In the genomic region with DNA sequence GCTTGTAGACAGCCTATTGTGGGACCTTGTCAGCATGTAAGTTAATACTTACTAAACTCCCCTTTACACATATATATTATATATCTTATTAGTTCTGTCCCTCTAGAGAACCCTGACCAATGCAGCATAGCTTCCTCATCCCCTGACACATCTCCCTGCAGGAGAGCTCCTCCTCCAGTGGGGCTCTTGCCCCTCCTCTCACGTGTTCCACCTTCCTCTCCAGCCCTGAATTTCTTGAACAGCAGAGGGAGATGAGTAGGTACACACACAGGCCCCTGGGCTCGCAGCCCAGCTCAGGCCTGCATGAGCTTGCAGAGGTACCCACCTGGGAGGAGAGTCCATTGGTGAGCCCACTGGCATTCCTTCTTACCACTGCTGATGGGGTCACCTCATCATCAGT, we compare ENCODE assay signal across 1 cellular context.
TF ChIP-seq lines count a peak whose summit lies in the region.

No MANE protein-coding gene starts in this region.

TF ChIP-seq in GM23338, 12 proteins besides CTCF, POLR2A, EP300 and RAD21 (continued from another document):
- TF ChIP-seq, protein P1, sequence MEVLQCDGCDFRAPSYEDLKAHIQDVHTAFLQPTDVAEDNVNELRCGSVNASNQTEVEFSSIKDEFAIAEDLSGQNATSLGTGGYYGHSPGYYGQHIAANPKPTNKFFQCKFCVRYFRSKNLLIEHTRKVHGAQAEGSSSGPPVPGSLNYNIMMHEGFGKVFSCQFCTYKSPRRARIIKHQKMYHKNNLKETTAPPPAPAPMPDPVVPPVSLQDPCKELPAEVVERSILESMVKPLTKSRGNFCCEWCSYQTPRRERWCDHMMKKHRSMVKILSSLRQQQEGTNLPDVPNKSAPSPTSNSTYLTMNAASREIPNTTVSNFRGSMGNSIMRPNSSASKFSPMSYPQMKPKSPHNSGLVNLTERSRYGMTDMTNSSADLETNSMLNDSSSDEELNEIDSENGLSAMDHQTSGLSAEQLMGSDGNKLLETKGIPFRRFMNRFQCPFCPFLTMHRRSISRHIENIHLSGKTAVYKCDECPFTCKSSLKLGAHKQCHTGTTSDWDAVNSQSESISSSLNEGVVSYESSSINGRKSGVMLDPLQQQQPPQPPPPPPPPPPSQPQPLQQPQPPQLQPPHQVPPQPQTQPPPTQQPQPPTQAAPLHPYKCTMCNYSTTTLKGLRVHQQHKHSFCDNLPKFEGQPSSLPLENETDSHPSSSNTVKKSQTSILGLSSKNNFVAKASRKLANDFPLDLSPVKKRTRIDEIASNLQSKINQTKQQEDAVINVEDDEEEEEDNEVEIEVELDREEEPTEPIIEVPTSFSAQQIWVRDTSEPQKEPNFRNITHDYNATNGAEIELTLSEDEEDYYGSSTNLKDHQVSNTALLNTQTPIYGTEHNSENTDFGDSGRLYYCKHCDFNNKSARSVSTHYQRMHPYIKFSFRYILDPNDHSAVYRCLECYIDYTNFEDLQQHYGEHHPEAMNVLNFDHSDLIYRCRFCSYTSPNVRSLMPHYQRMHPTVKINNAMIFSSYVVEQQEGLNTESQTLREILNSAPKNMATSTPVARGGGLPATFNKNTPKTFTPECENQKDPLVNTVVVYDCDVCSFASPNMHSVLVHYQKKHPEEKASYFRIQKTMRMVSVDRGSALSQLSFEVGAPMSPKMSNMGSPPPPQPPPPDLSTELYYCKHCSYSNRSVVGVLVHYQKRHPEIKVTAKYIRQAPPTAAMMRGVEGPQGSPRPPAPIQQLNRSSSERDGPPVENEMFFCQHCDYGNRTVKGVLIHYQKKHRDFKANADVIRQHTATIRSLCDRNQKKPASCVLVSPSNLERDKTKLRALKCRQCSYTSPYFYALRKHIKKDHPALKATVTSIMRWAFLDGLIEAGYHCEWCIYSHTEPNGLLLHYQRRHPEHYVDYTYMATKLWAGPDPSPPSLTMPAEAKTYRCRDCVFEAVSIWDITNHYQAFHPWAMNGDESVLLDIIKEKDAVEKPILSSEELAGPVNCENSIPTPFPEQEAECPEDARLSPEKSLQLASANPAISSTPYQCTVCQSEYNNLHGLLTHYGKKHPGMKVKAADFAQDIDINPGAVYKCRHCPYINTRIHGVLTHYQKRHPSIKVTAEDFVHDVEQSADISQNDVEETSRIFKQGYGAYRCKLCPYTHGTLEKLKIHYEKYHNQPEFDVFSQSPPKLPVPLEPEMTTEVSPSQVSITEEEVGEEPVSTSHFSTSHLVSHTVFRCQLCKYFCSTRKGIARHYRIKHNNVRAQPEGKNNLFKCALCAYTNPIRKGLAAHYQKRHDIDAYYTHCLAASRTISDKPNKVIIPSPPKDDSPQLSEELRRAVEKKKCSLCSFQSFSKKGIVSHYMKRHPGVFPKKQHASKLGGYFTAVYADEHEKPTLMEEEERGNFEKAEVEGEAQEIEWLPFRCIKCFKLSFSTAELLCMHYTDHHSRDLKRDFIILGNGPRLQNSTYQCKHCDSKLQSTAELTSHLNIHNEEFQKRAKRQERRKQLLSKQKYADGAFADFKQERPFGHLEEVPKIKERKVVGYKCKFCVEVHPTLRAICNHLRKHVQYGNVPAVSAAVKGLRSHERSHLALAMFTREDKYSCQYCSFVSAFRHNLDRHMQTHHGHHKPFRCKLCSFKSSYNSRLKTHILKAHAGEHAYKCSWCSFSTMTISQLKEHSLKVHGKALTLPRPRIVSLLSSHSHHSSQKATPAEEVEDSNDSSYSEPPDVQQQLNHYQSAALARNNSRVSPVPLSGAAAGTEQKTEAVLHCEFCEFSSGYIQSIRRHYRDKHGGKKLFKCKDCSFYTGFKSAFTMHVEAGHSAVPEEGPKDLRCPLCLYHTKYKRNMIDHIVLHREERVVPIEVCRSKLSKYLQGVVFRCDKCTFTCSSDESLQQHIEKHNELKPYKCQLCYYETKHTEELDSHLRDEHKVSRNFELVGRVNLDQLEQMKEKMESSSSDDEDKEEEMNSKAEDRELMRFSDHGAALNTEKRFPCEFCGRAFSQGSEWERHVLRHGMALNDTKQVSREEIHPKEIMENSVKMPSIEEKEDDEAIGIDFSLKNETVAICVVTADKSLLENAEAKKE (CRISPR knock-in tag; IDR thresholded peaks at IDR 0.05) = no peak
